8 cellular contexts compared by ENCODE assay signal in the genomic region with DNA sequence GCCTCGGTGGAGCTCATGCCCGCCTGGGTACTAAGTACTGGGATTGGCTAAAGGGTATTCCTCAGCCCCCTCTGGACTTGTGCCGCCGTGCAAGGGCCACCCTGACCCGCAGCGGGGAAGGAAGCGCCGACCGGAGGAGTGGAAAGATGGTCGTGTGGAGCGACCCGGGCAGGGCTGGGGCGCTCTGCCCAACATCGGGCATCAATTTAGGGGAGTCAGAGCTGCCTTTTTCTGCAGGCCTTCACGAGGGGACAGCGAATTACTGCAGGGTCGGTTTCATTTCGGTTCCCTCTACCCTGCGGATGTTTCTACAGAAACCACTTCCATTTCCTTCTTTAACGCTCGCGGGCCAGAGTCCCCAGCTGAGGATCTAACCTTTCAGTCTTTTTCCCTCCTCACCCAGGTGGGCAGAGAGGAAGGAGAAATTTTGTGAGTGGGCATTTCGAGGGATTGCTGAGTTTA. TPM values are rescaled to one million over a fixed set of nuclear protein-coding genes. Genes with fewer than 3 reads are reported as not detected.
DNase-seq lines count a peak whose midpoint lies in the region; ATAC-seq and TF ChIP-seq lines count a peak whose summit lies in the region.

No MANE protein-coding gene starts in this region.

- peak overlapping the region; percentile 84 for H3K4me3 ChIP-seq in ACC112 (ENCODE audit: low read depth, low read length)
- H3K4me3 ChIP-seq in HL-60 (replicated peaks; ENCODE audit: insufficient read depth, low read length) = peak overlapping the region; percentile 84

- H3K9me3 Mint-ChIP-seq in activated naive CD8-positive, alpha-beta T cell treated with anti-CD3 and anti-CD28 coated beads for 36 hours = no peaks in the 10 kb centered on the region
- no peaks in the 10 kb centered on the region for H3K9me3 Mint-ChIP-seq in stimulated activated naive CD8-positive, alpha-beta T cell treated with anti-CD3 and anti-CD28 coated beads, Interleukin-15, amount 100 ng/mL, for 72 hours

- ATAC-seq in GM18519 (IDR thresholded peaks at IDR 0.05; ENCODE audit: low FRiP score, unreplicated experiment) = peak; percentile 0
- peak; percentile 28 for ATAC-seq in stimulated activated naive CD8-positive, alpha-beta T cell treated with anti-CD3 and anti-CD28 coated beads, Interleukin-15, amount 100 ng/mL, for 72 hours

- H3K27me3 Mint-ChIP-seq in activated naive CD8-positive, alpha-beta T cell treated with anti-CD3 and anti-CD28 coated beads for 36 hours = no peaks in the 10 kb centered on the region
- H3K27me3 Mint-ChIP-seq in stimulated activated naive CD8-positive, alpha-beta T cell treated with anti-CD3 and anti-CD28 coated beads, Interleukin-15, amount 100 ng/mL, for 72 hours = no peaks in the 10 kb centered on the region

- H3K4me3 Mint-ChIP-seq in activated naive CD8-positive, alpha-beta T cell treated with anti-CD3 and anti-CD28 coated beads for 36 hours = peak overlapping the region; percentile 96
- H3K4me3 Mint-ChIP-seq in stimulated activated naive CD8-positive, alpha-beta T cell treated with anti-CD3 and anti-CD28 coated beads, Interleukin-15, amount 100 ng/mL, for 72 hours = peak overlapping the region; percentile 96 to 99

- peak overlapping the region; percentile 96 for H3K27ac ChIP-seq in ACC112 (ENCODE audit: low read depth, low read length)
- H3K27ac ChIP-seq in HL-60 (replicated peaks) = peak overlapping the region; percentile 98

- H3K27ac Mint-ChIP-seq in activated naive CD8-positive, alpha-beta T cell treated with anti-CD3 and anti-CD28 coated beads for 36 hours = peak overlapping the region; percentile 99
- peak overlapping the region; percentile 99 to 100 for H3K27ac Mint-ChIP-seq in stimulated activated naive CD8-positive, alpha-beta T cell treated with anti-CD3 and anti-CD28 coated beads, Interleukin-15, amount 100 ng/mL, for 72 hours

- H3K4me1 ChIP-seq in ACC112 (ENCODE audit: control insufficient read depth, insufficient read depth, low read length, unreplicated experiment) = peaks cover 19% of the 10 kb centered on the region

- H3K36me3 ChIP-seq in ACC112 (ENCODE audit: insufficient read depth, low read length) = peaks cover 13% of the 10 kb centered on the region

- H3K79me2 ChIP-seq in ACC112 (ENCODE audit: control insufficient read depth, insufficient read depth, low read length, unreplicated experiment) = peaks cover 40% of the 10 kb centered on the region

- DNase-seq in HL-60 (ENCODE audit: low read depth in 1 of 2, low spot score in 1 of 2) (peak in 1 of 2 experiments; percentile 56), iPS-NIHi11 (ENCODE audit: low spot score) (peak; percentile 72), NCI-H2227 (lab: John Stamatoyannopoulos, UW; ENCODE audit: unreplicated experiment) (no peak)
- DNase-seq in activated naive CD8-positive, alpha-beta T cell treated with anti-CD3 and anti-CD28 coated beads for 36 hours = no peak
- no peak for DNase-seq in stimulated activated naive CD8-positive, alpha-beta T cell treated with anti-CD3 and anti-CD28 coated beads, Interleukin-15, amount 100 ng/mL, for 72 hours
- DNase-seq in activated CD4-positive, CD25-positive, alpha-beta regulatory T cell treated with anti-CD3 and anti-CD28 coated beads, Interleukin-2, amount 50 U/mL, for 72 hours = no peak

- H3K27me3 ChIP-seq in ACC112 (ENCODE audit: insufficient read depth, low read length) (no peaks in the 10 kb centered on the region), HL-60 (ENCODE audit: insufficient read depth, poor library complexity, severe bottlenecking) (no peaks in the 10 kb centered on the region)

- peaks cover 20% of the 10 kb centered on the region for H3K36me3 Mint-ChIP-seq in activated naive CD8-positive, alpha-beta T cell treated with anti-CD3 and anti-CD28 coated beads for 36 hours

- peaks cover 40% of the 10 kb centered on the region for H3K4me1 Mint-ChIP-seq in activated naive CD8-positive, alpha-beta T cell treated with anti-CD3 and anti-CD28 coated beads for 36 hours
- H3K4me1 Mint-ChIP-seq in stimulated activated naive CD8-positive, alpha-beta T cell treated with anti-CD3 and anti-CD28 coated beads, Interleukin-15, amount 100 ng/mL, for 72 hours = peaks cover 55% of the 10 kb centered on the region

- TF ChIP-seq CTCF in HL-60 (IDR thresholded peaks at IDR 0.05; ENCODE audit: insufficient read depth, low read length) = no peak

- peak overlapping the region; percentile 38 for H2AFZ ChIP-seq in ACC112 (ENCODE audit: low read length, unreplicated experiment)

RNA-seq across cellular contexts. Expression of a gene that starts 1.0 kb away (rescaled TPM):
- 10 to 100 TPM; 54.6 to 56.5 TPM for total RNA-seq in activated naive CD8-positive, alpha-beta T cell treated with anti-CD3 and anti-CD28 coated beads for 36 hours

RNA-seq across cellular contexts. Expression of a gene that starts 5.5 kb away (rescaled TPM):
- total RNA-seq in activated naive CD8-positive, alpha-beta T cell treated with anti-CD3 and anti-CD28 coated beads for 36 hours = 10 to 100 TPM; 57.1 to 59.0 TPM
